3 cellular contexts compared by ENCODE assay signal in genomic region chr9:130604295-130604694, GRCh38.
A peak's percentile ranks its signal among the peaks of the same experiment; 100 is the strongest.
TF ChIP-seq lines count a peak whose summit lies in the region.

No MANE protein-coding gene starts in this region.

TF ChIP-seq in HepG2, 621 proteins besides CTCF, POLR2A, EP300 and RAD21:
- no peak for TF ChIP-seq PRPF4 (IDR thresholded peaks at IDR 0.05; ENCODE audit: low read depth, low read length, poor library complexity, severe bottlenecking)
- TF ChIP-seq ZNF768 (CRISPR knock-in tag; IDR thresholded peaks at IDR 0.05), result peak; percentile 37; the same call in 1 of the 2 replicates
- TF ChIP-seq ZNF629 (CRISPR knock-in tag; conservative IDR thresholded peaks at IDR 0.05), result 0 out of 2 replicates have a peak, but pooled peaks have one; percentile 16
TF ChIP-seq in HepG2: peak in this region for 2.

TF ChIP-seq in IMR-90, 13 proteins besides CTCF, POLR2A, EP300 and RAD21:
- TF ChIP-seq MAZ (IDR thresholded peaks at IDR 0.05; ENCODE audit: borderline replicate concordance, low read depth, low read length), result no peak
- TF ChIP-seq NFE2L2 (IDR thresholded peaks at IDR 0.05; ENCODE audit: low read depth, low read length), result no peak
- no peak for TF ChIP-seq RCOR1 (IDR thresholded peaks at IDR 0.05; ENCODE audit: insufficient replicate concordance, low read length)
- no peak for TF ChIP-seq BHLHE40 (IDR thresholded peaks at IDR 0.05; ENCODE audit: low read depth, low read length)
TF ChIP-seq in IMR-90: peak in this region for 0.

TF ChIP-seq in K562, 482 proteins besides CTCF, POLR2A, EP300 and RAD21:
- TF ChIP-seq ID3 (CRISPR knock-in tag; IDR thresholded peaks at IDR 0.05), result no peak
- no peak for TF ChIP-seq ID3 (tag; IDR thresholded peaks at IDR 0.05)
- TF ChIP-seq MGA (IDR thresholded peaks at IDR 0.05), result no peak
- TF ChIP-seq HNRNPH1 (optimal IDR thresholded peaks at IDR 0.05; ENCODE audit: low read depth, low read length), result no peak
- peak; percentile 69; the same call in 1 of the 2 replicates for TF ChIP-seq BCOR (IDR thresholded peaks at IDR 0.05)
- no peak for TF ChIP-seq PHTF2 (CRISPR knock-in tag; IDR thresholded peaks at IDR 0.05)
- TF ChIP-seq SRSF7 (optimal IDR thresholded peaks at IDR 0.05; ENCODE audit: low read depth, low read length), result no peak
- peak in 1 of 2 experiments; percentile 52; a peak in 1 of 4 replicates for TF ChIP-seq KDM1A (IDR thresholded peaks at IDR 0.05)
- peak; percentile 83 for TF ChIP-seq RBM25 (IDR thresholded peaks at IDR 0.05; ENCODE audit: low read depth, low read length, severe bottlenecking)
- no peak for TF ChIP-seq NFATC3 (IDR thresholded peaks at IDR 0.05)
- TF ChIP-seq ZFP36 (IDR thresholded peaks at IDR 0.05; ENCODE audit: low read depth, low read length, partially characterized antibody), result peak; percentile 45
- no peak for TF ChIP-seq RBM15 (IDR thresholded peaks at IDR 0.05; ENCODE audit: insufficient read depth, low read length)
- TF ChIP-seq DMBX1 (CRISPR knock-in tag; IDR thresholded peaks at IDR 0.05; ENCODE audit: borderline replicate concordance), result no peak
- TF ChIP-seq FOXM1 (IDR thresholded peaks at IDR 0.05; ENCODE audit: low read depth), result no peak
- TF ChIP-seq FOXM1 (CRISPR knock-in tag; IDR thresholded peaks at IDR 0.05; ENCODE audit: low read depth), result no peak
- no peak for TF ChIP-seq ZKSCAN1 (IDR thresholded peaks at IDR 0.05; ENCODE audit: low read depth, low read length)
- no peak for TF ChIP-seq ZNF766 (CRISPR knock-in tag; conservative IDR thresholded peaks at IDR 0.05)
